Comparison of ENCODE assay signal across 8 cellular contexts in genomic region chr1:31335007-31335406, GRCh38. TPM values are rescaled to one million over a fixed set of nuclear protein-coding genes. Genes with fewer than 3 reads are reported as not detected.
A peak's percentile ranks its signal among the peaks of the same experiment; 100 is the strongest.
DNase-seq lines count a peak whose midpoint lies in the region; ATAC-seq, FAIRE-seq and TF ChIP-seq lines count a peak whose summit lies in the region.

No MANE protein-coding gene starts in this region.

- DNase-seq in AG20443 (ENCODE audit: low spot score) (peak; percentile 62), GM18507 (ENCODE audit: extremely low spot score, insufficient read length, low read depth) (no peak), NCI-H446 treated with DMSO at 0.1 percent for 48 hours (lab: John Stamatoyannopoulos, UW) (peak; percentile 52), brain microvascular endothelial cell (peak; percentile 7), right lobe of liver (no peak), OCI-M2 (lab: John Stamatoyannopoulos, UW; ENCODE audit: unreplicated experiment) (no peak)

- no peak for TF ChIP-seq POLR2A in right lobe of liver (IDR thresholded peaks at IDR 0.05)

- in situ Hi-C loops in brain microvascular endothelial cell (cut with HindIII; ENCODE audit: low pct_ligation_motif_present, low sequenced_read_pairs): no loop called here

- H3K27me3 ChIP-seq in brain microvascular endothelial cell (replicated peaks) (no peaks in the 10 kb centered on the region), right lobe of liver (no peaks in the 10 kb centered on the region)

- H3K4me3 ChIP-seq in brain microvascular endothelial cell (ENCODE audit: low read depth, low read length): no peak overlapping the region
- no peak overlapping the region for H3K4me3 ChIP-seq in right lobe of liver

- peak; percentile 67 for FAIRE-seq in GM18507 (lab: Jason Lieb, UNC)

- ATAC-seq in right lobe of liver: peak; percentile 59 to 82 (median 78)
- no peak for ATAC-seq in HG03439 (IDR thresholded peaks at IDR 0.05; ENCODE audit: unreplicated experiment)
- ATAC-seq in HG02870 (IDR thresholded peaks at IDR 0.05; ENCODE audit: unreplicated experiment): no peak

- TF ChIP-seq CTCF in brain microvascular endothelial cell (IDR thresholded peaks at IDR 0.05; ENCODE audit: low read depth, low read length, missing control alignments) (peak; percentile 64), right lobe of liver (IDR thresholded peaks at IDR 0.05) (peak; percentile 45 to 57 (median 52))

- no peaks in the 10 kb centered on the region for H3K9me3 ChIP-seq in right lobe of liver

- no peaks in the 10 kb centered on the region for H3K4me1 ChIP-seq in right lobe of liver

- H3K36me3 ChIP-seq in brain microvascular endothelial cell (replicated peaks) (no peaks in the 10 kb centered on the region), right lobe of liver (no peaks in the 10 kb centered on the region)

- intact Hi-C loops in right lobe of liver (cut with DNase I): loop anchor here (10.0 kb wide), 1 partner anchor 150 kb away; no protein-coding TSS in a partner anchor

- H3K27ac ChIP-seq in brain microvascular endothelial cell (no peak overlapping the region), right lobe of liver (no peak overlapping the region)

RNA-seq across cellular contexts. Expression of gene FABP3, which starts 37.9 kb away (rescaled TPM):
- 1 to 10 TPM; 1.3 to 8.3 (median 4.6) TPM for total RNA-seq in right lobe of liver

RNA-seq across cellular contexts. Expression of gene ZCCHC17, which starts 38.2 kb away (rescaled TPM):
- total RNA-seq in right lobe of liver: 1 to 10 TPM; 6.3 to 9.9 (median 7.3) TPM

RNA-seq across cellular contexts. Expression of gene SNRNP40, which starts 38.4 kb away (rescaled TPM):
- 10 to 100 TPM; 12.2 to 18.9 (median 14.9) TPM for total RNA-seq in right lobe of liver

Comparison
In these comparisons a context has a peak if more than half of its experiments do, and no peak if none do; other contexts are left out.
1. DNase-seq: peak in AG20443 (single experiment), NCI-H446 treated with DMSO at 0.1 percent for 48 hours (single experiment) and brain microvascular endothelial cell (single experiment); none in GM18507 (single experiment), right lobe of liver (0 of 3) and OCI-M2 (single experiment).
2. ATAC-seq: peak in right lobe of liver (4 of 4); none in HG03439 (single experiment) and HG02870 (single experiment).